Comparison of ENCODE assay signal across 8 cellular contexts in the genomic region with DNA sequence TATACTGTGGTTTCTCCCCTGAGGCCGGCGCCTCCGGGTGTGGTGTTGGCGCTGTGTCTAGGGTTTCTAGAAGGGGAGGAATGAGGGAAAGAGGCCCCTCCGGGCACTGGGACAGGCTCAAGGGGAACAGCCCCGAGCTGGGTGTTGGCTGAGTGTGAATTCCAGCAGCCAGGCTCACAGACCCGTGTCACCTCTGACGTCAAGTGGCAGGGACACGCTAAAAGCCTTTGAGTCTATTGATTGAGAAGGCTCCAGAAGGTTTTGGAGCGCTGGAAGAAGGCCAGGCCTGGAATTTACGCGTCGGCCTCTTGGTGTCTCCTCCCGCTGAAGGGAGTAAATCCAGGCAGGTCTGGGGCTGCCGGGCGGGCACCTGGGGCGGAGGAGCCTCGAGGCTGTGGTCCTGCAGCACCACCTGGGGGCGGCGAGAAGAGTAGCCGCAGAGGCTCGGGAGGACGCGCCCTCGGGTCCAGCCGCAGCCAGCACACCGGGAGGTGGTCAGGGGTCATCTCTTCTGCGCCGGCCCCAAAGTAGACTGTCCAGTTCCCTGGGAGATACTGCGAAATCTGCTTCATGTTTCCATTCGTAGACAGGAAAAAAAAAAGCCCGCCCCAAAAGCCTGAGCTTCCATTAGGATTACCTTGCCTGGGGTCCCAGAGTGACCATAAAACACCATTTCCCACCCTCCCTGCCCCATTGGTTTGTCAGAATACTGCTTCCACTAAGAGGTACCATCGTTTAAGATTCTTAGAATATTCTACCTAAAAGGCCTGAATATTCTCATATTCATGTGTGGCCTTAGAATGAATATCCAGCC.
DNase-seq lines count a peak whose midpoint lies in the region; ATAC-seq, FAIRE-seq and TF ChIP-seq lines count a peak whose summit lies in the region.

No MANE protein-coding gene starts in this region.

- no peak overlapping the region for H3K27ac ChIP-seq in AG04450 (ENCODE audit: low read depth, low read length)

- ATAC-seq in GM18868 (IDR thresholded peaks at IDR 0.05; ENCODE audit: unreplicated experiment) (peak; percentile 96), HG03108 (IDR thresholded peaks at IDR 0.05; ENCODE audit: unreplicated experiment) (peak; percentile 96)

- no peaks in the 10 kb centered on the region for H3K36me3 ChIP-seq in bronchial epithelial cell (ENCODE audit: control insufficient read depth, insufficient read depth, low read length)

- H3K9me3 ChIP-seq in AG04450 (ENCODE audit: control insufficient read depth, insufficient read depth, low read length) = no peaks in the 10 kb centered on the region; the same call in 1 of the 2 replicates

- DNase-seq in AG04450 (ENCODE audit: low read depth, low spot score) (peak; percentile 51), NCI-H2171 (lab: John Stamatoyannopoulos, UW) (peak; percentile 95), bronchial epithelial cell (ENCODE audit: low read depth) (peak; percentile 86), islet precursor cell (peak; percentile 99)
- DNase-seq in stimulated activated CD4-positive, alpha-beta T cell treated with anti-CD3 and anti-CD28 coated beads, Interleukin-12 subunit alpha, Interleukin-12 subunit beta, amount 100 ng/mL, for 24 hours (ENCODE audit: low read depth in 2 of 2) = peak; percentile 47 to 64

- peak overlapping the region; percentile 51 for H3K4me3 ChIP-seq in AG04450 (ENCODE audit: low read depth, low read length)
- H3K4me3 ChIP-seq in WI38 (ENCODE audit: low read depth, low read length) = peak overlapping the region; percentile 36
- peak overlapping the region; percentile 23 for H3K4me3 ChIP-seq in bronchial epithelial cell (ENCODE audit: low read depth, low read length)

- POLR2A ChIA-PET in AG04450 (lab: Yijun Ruan, JAX) = interaction anchor here (1.1 kb wide), 1 partner anchor 8 kb away, joined by 4 read pairs; no protein-coding TSS in a partner anchor

- peaks cover 38% of the 10 kb centered on the region for H3K27me3 ChIP-seq in AG04450 (ENCODE audit: control insufficient read depth, insufficient read depth, low read length)
- peaks cover 2% of the 10 kb centered on the region for H3K27me3 ChIP-seq in bronchial epithelial cell (ENCODE audit: control insufficient read depth, insufficient read depth, low read length)

- CTCF ChIA-PET in AG04450 (lab: Charles Lee) = interaction anchor here (0.6 to 3.7 kb wide), 19 partner anchors 9 to 1346 kb away, joined by 3 to 27 read pairs (median 4); a partner anchor contains a TSS

- FAIRE-seq in bronchial epithelial cell (lab: Jason Lieb, UNC) = no peak

- TF ChIP-seq CTCF in AG04450 (IDR thresholded peaks at IDR 0.05; ENCODE audit: low read depth, low read length) (peak; percentile 88), WI38 (IDR thresholded peaks at IDR 0.05; ENCODE audit: low read depth, low read length) (peak; percentile 73), bronchial epithelial cell (IDR thresholded peaks at IDR 0.05; ENCODE audit: insufficient read depth, low read length, severe bottlenecking) (peak; percentile 93)
